11 cellular contexts compared by ENCODE assay signal in genomic region chr2:45263147-45263546, GRCh38.
DNase-seq lines count a peak whose midpoint lies in the region; ATAC-seq and TF ChIP-seq lines count a peak whose summit lies in the region.
"Had no signal": no experiment of that assay in that cellular context is flagged by ENCODE, and none has a peak within 500 bp of the region (broad histone marks: within the 10 kb centered on the region; RNA-seq: fewer than 3 reads in every experiment).

No MANE protein-coding gene starts in this region.

- peaks cover 50% of the 10 kb centered on the region for H3K4me1 Mint-ChIP-seq in osteocyte (ENCODE audit: unreplicated experiment)

- H3K27ac ChIP-seq in parathyroid adenoma = no peak overlapping the region
- H3K27ac ChIP-seq: cardiac muscle cell, thoracic aorta had no signal

- H3K36me3 ChIP-seq in parathyroid adenoma (ENCODE audit: control insufficient read depth, insufficient read depth, low read length) = no peaks in the 10 kb centered on the region
- H3K36me3 ChIP-seq: cardiac muscle cell, thoracic aorta had no signal

- H3K79me2 ChIP-seq in parathyroid adenoma = no peaks in the 10 kb centered on the region

- no peak overlapping the region for H3K9ac ChIP-seq in parathyroid adenoma

- H3K4me1 ChIP-seq in parathyroid adenoma = no peaks in the 10 kb centered on the region

- TF ChIP-seq CTCF in parathyroid adenoma (IDR thresholded peaks at IDR 0.05) (no peak), osteocyte (IDR thresholded peaks at IDR 0.05) (no peak)

- no peaks in the 10 kb centered on the region for H3K27me3 ChIP-seq in parathyroid adenoma (ENCODE audit: control insufficient read depth, insufficient read depth, low read length)
- H3K27me3 ChIP-seq: cardiac muscle cell had no signal

- H3K9me3 Mint-ChIP-seq in osteocyte (ENCODE audit: unreplicated experiment) = no peaks in the 10 kb centered on the region
- H3K9me3 Mint-ChIP-seq: activated naive CD4-positive, alpha-beta T cell treated with anti-CD3 and anti-CD28 coated beads for 36 hours had no signal

- peak in 2 of 3 experiments; percentile 25 to 65 for DNase-seq in NCI-H1417 (lab: John Stamatoyannopoulos, UW)
- no peak for DNase-seq in NCI-H1417 treated with DMSO at 0.1 percent for 48 hours (lab: John Stamatoyannopoulos, UW)
- peak; percentile 75 for DNase-seq in NCI-H345 (lab: John Stamatoyannopoulos, UW)
- peak; percentile 36 for DNase-seq in amniotic stem cell (lab: John Stamatoyannopoulos, UW)
- no peak for DNase-seq in midbrain (lab: John Stamatoyannopoulos, UW)
- no peak for DNase-seq in osteocyte (ENCODE audit: extremely low spot score, unreplicated experiment)
- DNase-seq in left colon = no peak
- DNase-seq: activated naive CD4-positive, alpha-beta T cell treated with anti-CD3 and anti-CD28 coated beads for 36 hours had no signal

- no peak overlapping the region for H3K27ac Mint-ChIP-seq in osteocyte (ENCODE audit: unreplicated experiment)
- H3K27ac Mint-ChIP-seq: activated naive CD4-positive, alpha-beta T cell treated with anti-CD3 and anti-CD28 coated beads for 36 hours had no signal

- no peaks in the 10 kb centered on the region for H3K36me3 Mint-ChIP-seq in osteocyte (ENCODE audit: unreplicated experiment)

- no peak overlapping the region for H3K4me3 Mint-ChIP-seq in osteocyte (ENCODE audit: unreplicated experiment)
- H3K4me3 Mint-ChIP-seq: activated naive CD4-positive, alpha-beta T cell treated with anti-CD3 and anti-CD28 coated beads for 36 hours had no signal

- peak overlapping the region; percentile 25 for H3K4me2 ChIP-seq in parathyroid adenoma (ENCODE audit: low read length)

- no peak overlapping the region for H3K4me3 ChIP-seq in parathyroid adenoma (ENCODE audit: low read depth, low read length)
- H3K4me3 ChIP-seq: cardiac muscle cell, thoracic aorta had no signal

- intact Hi-C loops in left colon (cut with DNase I, micrococcal nuclease) = no loop called here

- H3K27me3 Mint-ChIP-seq in osteocyte (ENCODE audit: unreplicated experiment) = no peaks in the 10 kb centered on the region

- no peaks in the 10 kb centered on the region for H3K9me3 ChIP-seq in parathyroid adenoma (ENCODE audit: control insufficient read depth, low read length)
- H3K9me3 ChIP-seq: thoracic aorta had no signal

- ATAC-seq in left colon = no peak

- no peak overlapping the region for H2AFZ ChIP-seq in parathyroid adenoma

Comparison
In these comparisons a context has a peak if more than half of its experiments do, and no peak if none do; other contexts are left out.
1. DNase-seq: peak in NCI-H1417 (2 of 3), NCI-H345 (single experiment) and amniotic stem cell (single experiment); none in NCI-H1417 treated with DMSO at 0.1 percent for 48 hours (single experiment), midbrain (single experiment), osteocyte (single experiment) and left colon (0 of 2).